26 cellular contexts compared by ENCODE assay signal in the genomic region with DNA sequence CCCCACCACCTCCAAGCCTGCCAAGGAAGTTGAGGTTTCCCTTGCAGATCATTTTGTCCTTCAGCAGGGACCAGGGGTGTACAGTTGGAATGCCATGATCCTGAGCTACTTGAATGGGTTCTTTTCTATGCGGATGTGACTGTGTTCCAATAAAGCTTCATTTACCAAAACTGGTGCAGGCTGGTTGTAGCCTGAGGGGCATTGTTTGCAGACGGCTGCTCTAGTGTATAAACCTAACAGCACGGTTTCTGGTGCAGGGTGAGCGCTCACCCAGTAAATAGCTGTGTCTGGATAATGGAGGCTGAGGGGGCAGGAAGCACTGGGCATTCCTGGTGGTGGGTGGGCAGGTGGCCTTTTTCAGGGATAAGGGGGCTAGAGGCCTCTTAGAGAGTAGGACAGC.
DNase-seq lines count a peak whose midpoint lies in the region; ATAC-seq lines count a peak whose summit lies in the region.
"Had no signal": no experiment of that assay in that cellular context is flagged by ENCODE, and none has a peak within 500 bp of the region (broad histone marks: within the 10 kb centered on the region; RNA-seq: fewer than 3 reads in every experiment).

No MANE protein-coding gene starts in this region.

- H3K4me3 ChIP-seq in HAP-1, result no peak overlapping the region
- H3K4me3 ChIP-seq: gastrocnemius medialis, PC-9, skin epidermis, tibial nerve had no signal

- H3K36me3 Mint-ChIP-seq in natural killer cell treated with Interleukin-12 subunit alpha and Interleukin-12 subunit beta and Interleukin-15 and Interleukin-18, amount 100 ng/mL, for 72 hours, result no peaks in the 10 kb centered on the region
- H3K36me3 Mint-ChIP-seq: activated naive CD8-positive, alpha-beta T cell treated with anti-CD3 and anti-CD28 coated beads for 36 hours; natural killer cell had no signal

- no peaks in the 10 kb centered on the region for H3K9me3 ChIP-seq in HAP-1
- H3K9me3 ChIP-seq: gastrocnemius medialis, tibial nerve had no signal

- no peak overlapping the region for H3K27ac Mint-ChIP-seq in natural killer cell treated with Interleukin-12 subunit alpha and Interleukin-12 subunit beta and Interleukin-15 and Interleukin-18, amount 100 ng/mL, for 72 hours
- H3K27ac Mint-ChIP-seq: activated naive CD8-positive, alpha-beta T cell treated with anti-CD3 and anti-CD28 coated beads for 36 hours; activated T-helper 2 cell treated with anti-CD3 and anti-CD28 coated beads, Interferon-gamma antibody, Interleukin-2, Interleukin-4, amounts not matched to agents 10 μg/mL and 5 μg/mL and 100 μg/mL, durations not matched to agents 14 hours and 24 hours and 36 hours; mesothelial cell of epicardium; natural killer cell; progenitor cell of endocrine pancreas had no signal

- H3K4me3 Mint-ChIP-seq in natural killer cell treated with Interleukin-12 subunit alpha and Interleukin-12 subunit beta and Interleukin-15 and Interleukin-18, amount 100 ng/mL, for 72 hours, result no peak overlapping the region
- H3K4me3 Mint-ChIP-seq: activated naive CD8-positive, alpha-beta T cell treated with anti-CD3 and anti-CD28 coated beads for 36 hours; mesothelial cell of epicardium; natural killer cell had no signal

- in situ Hi-C loops in HAP-1 (cut with MboI; ENCODE audit: low sequenced_read_pairs), result no loop called here

- ATAC-seq in esophagus mucosa, result peak; percentile 13
- ATAC-seq in natural killer cell treated with Interleukin-12 subunit alpha and Interleukin-12 subunit beta and Interleukin-15 and Interleukin-18, amount 100 ng/mL, for 72 hours, result no peak
- no peak for ATAC-seq in HG02970 (IDR thresholded peaks at IDR 0.05; ENCODE audit: low FRiP score, unreplicated experiment)
- ATAC-seq: gastrocnemius medialis, left colon, natural killer cell had no signal

- H3K36me3 ChIP-seq in HAP-1 (replicated peaks), result no peaks in the 10 kb centered on the region

- H3K4me1 Mint-ChIP-seq in natural killer cell treated with Interleukin-12 subunit alpha and Interleukin-12 subunit beta and Interleukin-15 and Interleukin-18, amount 100 ng/mL, for 72 hours (ENCODE audit: low read depth in 2 of 2), result peaks cover 0 to under 1% of the 10 kb centered on the region in 2 donors
- H3K4me1 Mint-ChIP-seq: activated naive CD8-positive, alpha-beta T cell treated with anti-CD3 and anti-CD28 coated beads for 36 hours had no signal

- peaks cover 10 to 20% of the 10 kb centered on the region in 2 donors for H3K27me3 Mint-ChIP-seq in natural killer cell treated with Interleukin-12 subunit alpha and Interleukin-12 subunit beta and Interleukin-15 and Interleukin-18, amount 100 ng/mL, for 72 hours
- H3K27me3 Mint-ChIP-seq: activated naive CD8-positive, alpha-beta T cell treated with anti-CD3 and anti-CD28 coated beads for 36 hours; progenitor cell of endocrine pancreas had no signal

- H3K9me3 Mint-ChIP-seq in natural killer cell treated with Interleukin-12 subunit alpha and Interleukin-12 subunit beta and Interleukin-15 and Interleukin-18, amount 100 ng/mL, for 72 hours, result no peaks in the 10 kb centered on the region
- H3K9me3 Mint-ChIP-seq: activated naive CD8-positive, alpha-beta T cell treated with anti-CD3 and anti-CD28 coated beads for 36 hours; activated T-helper 2 cell treated with anti-CD3 and anti-CD28 coated beads, Interferon-gamma antibody, Interleukin-2, Interleukin-4, amounts not matched to agents 10 μg/mL and 5 μg/mL and 100 μg/mL, durations not matched to agents 14 hours and 24 hours and 36 hours; mesothelial cell of epicardium; natural killer cell had no signal

- DNase-seq in HAP-1 (ENCODE audit: low spot score in 2 of 2) (peak; percentile 47 to 61), NCI-H69 (lab: John Stamatoyannopoulos, UW) (peak; percentile 24), pons (ENCODE audit: low spot score) (peak; percentile 18), 8988T (no peak)
- DNase-seq in natural killer cell treated with Interleukin-12 subunit alpha and Interleukin-12 subunit beta and Interleukin-15 and Interleukin-18, amount 100 ng/mL, for 72 hours (ENCODE audit: low spot score), result no peak
- DNase-seq: activated CD4-positive, alpha-beta T cell treated with anti-CD3 and anti-CD28 coated beads for 48 hours; activated naive CD8-positive, alpha-beta T cell treated with anti-CD3 and anti-CD28 coated beads for 36 hours; DND-41; erythroblast; gastrocnemius medialis; Kasumi-1; left colon; natural killer cell; NCI-H1105 treated with DMSO at 0.1 percent for 48 hours; NCI-H82; PC-9; SIG-M5; stimulated activated CD4-positive, alpha-beta T cell treated with anti-CD3 and anti-CD28 coated beads, Interleukin-2, amount 100 ng/mL, for 24 hours; stimulated activated naive CD4-positive, alpha-beta T cell had no signal

- peaks cover 8% of the 10 kb centered on the region; the same call in 1 of the 2 replicates for H3K4me1 ChIP-seq in HAP-1

- no peaks in the 10 kb centered on the region for H3K27me3 ChIP-seq in HAP-1 (ENCODE audit: low read depth)
- H3K27me3 ChIP-seq: gastrocnemius medialis, tibial nerve had no signal

Comparison
In these comparisons a context has a peak if more than half of its experiments do, and no peak if none do; other contexts are left out.
1. DNase-seq: peak in HAP-1 (2 of 2), NCI-H69 (single experiment) and pons (single experiment); none in 8988T (single experiment) and natural killer cell treated with Interleukin-12 subunit alpha and Interleukin-12 subunit beta and Interleukin-15 and Interleukin-18, amount 100 ng/mL, for 72 hours (single experiment).